8 cellular contexts compared by ENCODE assay signal in the genomic region with DNA sequence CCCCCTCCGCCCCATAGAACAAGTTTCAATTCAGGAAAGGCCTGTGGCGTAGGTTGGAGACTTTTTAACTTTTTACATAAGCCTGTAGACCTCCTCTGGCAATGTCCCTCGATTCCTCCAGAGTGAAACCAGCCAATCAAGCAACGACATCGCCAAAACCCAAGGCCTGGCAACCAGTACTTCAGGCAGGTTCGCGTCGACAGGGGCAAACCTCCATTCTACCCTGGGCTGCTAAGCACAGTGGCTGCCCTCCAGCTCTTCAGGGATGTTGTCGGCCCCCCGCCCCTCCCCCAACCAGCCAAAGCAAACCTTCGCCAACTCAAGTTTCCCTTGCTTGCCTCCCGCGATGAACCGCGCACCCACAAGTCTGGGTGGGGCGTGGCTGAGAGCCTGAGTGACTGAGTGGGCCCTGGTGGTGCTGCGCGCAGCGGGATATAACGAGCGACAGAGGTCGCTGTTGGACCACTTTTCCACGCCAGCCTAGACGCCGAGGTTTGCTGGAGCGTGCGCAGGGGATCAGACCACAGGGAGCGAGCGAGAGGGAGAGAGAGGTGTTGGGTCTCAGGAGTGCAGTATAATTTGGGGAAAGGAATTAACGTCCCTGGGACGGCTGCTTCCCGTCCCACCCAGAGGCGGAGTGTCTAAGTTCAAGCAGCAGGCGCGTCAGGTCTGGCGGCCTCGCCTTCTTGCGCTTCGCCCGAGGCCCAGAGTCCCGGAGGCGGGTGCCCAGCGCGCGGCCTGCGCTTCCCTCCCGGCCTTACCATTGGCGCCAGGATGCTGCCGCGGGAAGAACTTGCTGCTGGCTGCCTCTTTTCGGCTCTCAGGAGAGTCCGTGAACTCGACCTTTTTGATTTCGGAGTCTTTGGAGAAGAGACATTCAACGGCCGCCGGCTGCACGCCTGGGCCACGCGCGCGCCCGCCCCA. TPM values are rescaled to one million over a fixed set of nuclear protein-coding genes. Genes with fewer than 3 reads are reported as not detected.
DNase-seq lines count a peak whose midpoint lies in the region; ATAC-seq, FAIRE-seq and TF ChIP-seq lines count a peak whose summit lies in the region.

No MANE protein-coding gene starts in this region.

- peaks cover 98% of the 10 kb centered on the region for H3K27me3 ChIP-seq in BE2C

- no peaks in the 10 kb centered on the region; the same call in 1 of the 2 replicates for H3K4me1 ChIP-seq in BE2C

- peaks cover 25% of the 10 kb centered on the region for H3K36me3 Mint-ChIP-seq in activated T-helper 17 cell treated with anti-CD3 and anti-CD28 coated beads, Interleukin-2, amount 50 U/mL, for 72 hours (ENCODE audit: low read depth)
- H3K36me3 Mint-ChIP-seq in osteocyte (ENCODE audit: unreplicated experiment) = peaks cover 2% of the 10 kb centered on the region

- H3K27me3 Mint-ChIP-seq in activated T-helper 17 cell treated with anti-CD3 and anti-CD28 coated beads, Interleukin-2, amount 50 U/mL, for 72 hours = peaks cover 60% of the 10 kb centered on the region
- H3K27me3 Mint-ChIP-seq in osteocyte (ENCODE audit: unreplicated experiment) = peaks cover 93% of the 10 kb centered on the region

- H3K4me3 ChIP-seq in BE2C (ENCODE audit: low read depth, low read length) = peak overlapping the region; percentile 48

- intact Hi-C loops in head of caudate nucleus (cut with DNase I) = loop anchor here (5.0 kb wide), 2 partner anchors 845 to 1005 kb away; no protein-coding TSS in a partner anchor

- TF ChIP-seq CTCF in BE2C (IDR thresholded peaks at IDR 0.05; ENCODE audit: low read depth, low read length) (peak; percentile 86), osteocyte (IDR thresholded peaks at IDR 0.05) (peak; percentile 67)

- H3K36me3 ChIP-seq in BE2C = no peaks in the 10 kb centered on the region

- H3K27ac Mint-ChIP-seq in activated T-helper 17 cell treated with anti-CD3 and anti-CD28 coated beads, Interleukin-2, amount 50 U/mL, for 72 hours = no peak overlapping the region
- no peak overlapping the region for H3K27ac Mint-ChIP-seq in osteocyte (ENCODE audit: unreplicated experiment)

- H3K4me3 Mint-ChIP-seq in activated T-helper 17 cell treated with anti-CD3 and anti-CD28 coated beads, Interleukin-2, amount 50 U/mL, for 72 hours = peak overlapping the region; percentile 58
- peak overlapping the region; percentile 71 for H3K4me3 Mint-ChIP-seq in osteocyte (ENCODE audit: unreplicated experiment)

- peaks cover 5% of the 10 kb centered on the region for H3K4me1 Mint-ChIP-seq in activated T-helper 17 cell treated with anti-CD3 and anti-CD28 coated beads, Interleukin-2, amount 50 U/mL, for 72 hours
- peaks cover 32% of the 10 kb centered on the region for H3K4me1 Mint-ChIP-seq in osteocyte (ENCODE audit: unreplicated experiment)

- FAIRE-seq in GM18507 (lab: Jason Lieb, UNC) = peak; percentile 85

- peak; percentile 97 for ATAC-seq in HG02973 (IDR thresholded peaks at IDR 0.05; ENCODE audit: unreplicated experiment)
- peak; percentile 44 for ATAC-seq in activated T-helper 17 cell treated with anti-CD3 and anti-CD28 coated beads, Interleukin-2, amount 50 U/mL, for 72 hours (replicated peaks)

- H3K9me3 ChIP-seq in BE2C = no peaks in the 10 kb centered on the region

- DNase-seq in BE2C (peak; percentile 80), GM18507 (ENCODE audit: extremely low spot score, insufficient read length, low read depth) (peak; percentile 57), NCI-H2171 treated with DMSO at 0.1 percent for 48 hours (lab: John Stamatoyannopoulos, UW) (peak; percentile 40), head of caudate nucleus (peak; percentile 51 to 90 (median 76)), osteocyte (ENCODE audit: extremely low spot score, unreplicated experiment) (no peak), activated gamma-delta T cell treated with Interleukin-2 at 50 U/mL for 16 hours (no peak)

- H3K9me3 Mint-ChIP-seq in activated T-helper 17 cell treated with anti-CD3 and anti-CD28 coated beads, Interleukin-2, amount 50 U/mL, for 72 hours = peaks cover 8% of the 10 kb centered on the region
- no peaks in the 10 kb centered on the region for H3K9me3 Mint-ChIP-seq in osteocyte (ENCODE audit: unreplicated experiment)

RNA-seq across cellular contexts. Expression of a gene that starts 9.0 kb away (rescaled TPM):
- polyA plus RNA-seq in BE2C (2012; ENCODE audit: insufficient read depth, insufficient read length, low read depth) = 0.28 TPM
- under 1 TPM in 1 of 2 donors, not detected in 1; 0.13 TPM for total RNA-seq in activated T-helper 17 cell treated with anti-CD3 and anti-CD28 coated beads, Interleukin-2, amount 50 U/mL, for 72 hours
- total RNA-seq in osteocyte = not detected in 2 replicates

Comparison
In these comparisons a context has a peak if more than half of its experiments do, and no peak if none do; other contexts are left out.
1. DNase-seq: peak in BE2C (single experiment), GM18507 (single experiment), NCI-H2171 treated with DMSO at 0.1 percent for 48 hours (single experiment) and head of caudate nucleus (42 of 42); none in osteocyte (single experiment) and activated gamma-delta T cell treated with Interleukin-2 at 50 U/mL for 16 hours (single experiment).